In genomic region chr12:93784339-93785086, GRCh38 we compare ENCODE assay signal across 8 cellular contexts.
DNase-seq lines count a peak whose midpoint lies in the region; ATAC-seq and TF ChIP-seq lines count a peak whose summit lies in the region.

No MANE protein-coding gene starts in this region.

- WGBS in endodermal cell (ENCODE audit: insufficient coverage in 1 of 2, insufficient read length in 1 of 2), 2 experiments, result 75 to 79% methylated on average over 4 to 9 of the region's 9 CpGs

- TF ChIP-seq CTCF in VCaP (conservative IDR thresholded peaks at IDR 0.05) (no peak), endodermal cell (conservative IDR thresholded peaks at IDR 0.05) (no peak)

- H3K27ac ChIP-seq in VCaP, result peak overlapping the region; percentile 82
- H3K27ac ChIP-seq in endodermal cell (ENCODE audit: low read depth, low read length), result peak overlapping the region; percentile 26

- no peak for ATAC-seq in natural killer cell treated with Interleukin-12 subunit alpha and Interleukin-12 subunit beta and Interleukin-15 and Interleukin-18, amount 100 ng/mL, for 72 hours
- no peak for ATAC-seq in HG03469 (IDR thresholded peaks at IDR 0.05; ENCODE audit: unreplicated experiment)

- no peaks in the 10 kb centered on the region for H3K9me3 ChIP-seq in endodermal cell (ENCODE audit: control insufficient read depth, low read length)

- peaks cover 5% of the 10 kb centered on the region for H3K4me1 Mint-ChIP-seq in endodermal cell
- H3K4me1 Mint-ChIP-seq in natural killer cell treated with Interleukin-12 subunit alpha and Interleukin-12 subunit beta and Interleukin-15 and Interleukin-18, amount 100 ng/mL, for 72 hours (ENCODE audit: low read depth in 2 of 2), result peaks cover 32 to 41% of the 10 kb centered on the region in 2 donors

- H3K4me1 ChIP-seq in endodermal cell (ENCODE audit: control insufficient read depth, insufficient read depth, low read length), result no peaks in the 10 kb centered on the region

- H3K36me3 Mint-ChIP-seq in endodermal cell (ENCODE audit: low read depth), result no peaks in the 10 kb centered on the region
- peaks cover 11% of the 10 kb centered on the region for H3K36me3 Mint-ChIP-seq in natural killer cell treated with Interleukin-12 subunit alpha and Interleukin-12 subunit beta and Interleukin-15 and Interleukin-18, amount 100 ng/mL, for 72 hours

- no peaks in the 10 kb centered on the region for H3K36me3 ChIP-seq in endodermal cell (ENCODE audit: control insufficient read depth, insufficient read depth, low read length)

- peak overlapping the region; percentile 56 for H3K27ac Mint-ChIP-seq in endodermal cell
- H3K27ac Mint-ChIP-seq in natural killer cell treated with Interleukin-12 subunit alpha and Interleukin-12 subunit beta and Interleukin-15 and Interleukin-18, amount 100 ng/mL, for 72 hours, result peak overlapping the region; percentile 76 to 81

- DNase-seq in activated CD4-positive, alpha-beta T cell treated with anti-CD3 and anti-CD28 coated beads for 4 hours, result peak; percentile 10 to 16
- no peak for DNase-seq in activated CD4-positive, alpha-beta T cell treated with anti-CD3 and anti-CD28 coated beads, Interleukin-2, amount 50 U/mL, for 4 hours
- DNase-seq in endodermal cell (no peak), NCI-H146 treated with DMSO at 0.1 percent for 48 hours (lab: John Stamatoyannopoulos, UW; ENCODE audit: unreplicated experiment) (no peak), NCI-H1048 (lab: John Stamatoyannopoulos, UW) (no peak)
- no peak for DNase-seq in natural killer cell treated with Interleukin-12 subunit alpha and Interleukin-12 subunit beta and Interleukin-15 and Interleukin-18, amount 100 ng/mL, for 72 hours (ENCODE audit: low spot score)

- no peaks in the 10 kb centered on the region for H3K27me3 ChIP-seq in endodermal cell (ENCODE audit: control insufficient read depth, insufficient read depth, low read length, poor library complexity, severe bottlenecking)

- H3K4me3 Mint-ChIP-seq in endodermal cell, result no peak overlapping the region
- peak overlapping the region; percentile 75 for H3K4me3 Mint-ChIP-seq in natural killer cell treated with Interleukin-12 subunit alpha and Interleukin-12 subunit beta and Interleukin-15 and Interleukin-18, amount 100 ng/mL, for 72 hours

- no peaks in the 10 kb centered on the region for H3K27me3 Mint-ChIP-seq in endodermal cell (ENCODE audit: insufficient read depth)
- H3K27me3 Mint-ChIP-seq in natural killer cell treated with Interleukin-12 subunit alpha and Interleukin-12 subunit beta and Interleukin-15 and Interleukin-18, amount 100 ng/mL, for 72 hours, result no peaks in the 10 kb centered on the region

- H3K9me3 Mint-ChIP-seq in endodermal cell, result peaks cover 2% of the 10 kb centered on the region
- H3K9me3 Mint-ChIP-seq in natural killer cell treated with Interleukin-12 subunit alpha and Interleukin-12 subunit beta and Interleukin-15 and Interleukin-18, amount 100 ng/mL, for 72 hours, result peaks cover 2% of the 10 kb centered on the region

- no peak overlapping the region for H3K4me3 ChIP-seq in endodermal cell (ENCODE audit: low read length)

- no peak overlapping the region for H3K9ac ChIP-seq in endodermal cell (ENCODE audit: extremely low read depth, low read length, poor library complexity, severe bottlenecking)

Comparison
In these comparisons a context has a peak if more than half of its experiments do, and no peak if none do; other contexts are left out.
1. DNase-seq: peak in activated CD4-positive, alpha-beta T cell treated with anti-CD3 and anti-CD28 coated beads for 4 hours (2 of 2); none in activated CD4-positive, alpha-beta T cell treated with anti-CD3 and anti-CD28 coated beads, Interleukin-2, amount 50 U/mL, for 4 hours (0 of 2), endodermal cell (single experiment), natural killer cell treated with Interleukin-12 subunit alpha and Interleukin-12 subunit beta and Interleukin-15 and Interleukin-18, amount 100 ng/mL, for 72 hours (single experiment), NCI-H146 treated with DMSO at 0.1 percent for 48 hours (single experiment) and NCI-H1048 (single experiment).